Comparison of ENCODE assay signal across 20 cellular contexts in genomic region chr11:17020831-17021230, GRCh38.
"Had no signal": no experiment of that assay in that cellular context is flagged by ENCODE, and none has a peak within 500 bp of the region (broad histone marks: within the 10 kb centered on the region; RNA-seq: fewer than 3 reads in every experiment).

No MANE protein-coding gene starts in this region.

- H3K9me3 ChIP-seq: esophagus squamous epithelium, ovary, sigmoid colon, transverse colon had no signal

- H3K27ac ChIP-seq: brain microvascular endothelial cell, esophagus squamous epithelium, ovary, sigmoid colon, transverse colon had no signal

- H3K4me1 Mint-ChIP-seq: central memory CD8-positive, alpha-beta T cell had no signal

- H3K36me3 ChIP-seq: brain microvascular endothelial cell, ovary, sigmoid colon, transverse colon had no signal

- ATAC-seq: activated CD8-positive, alpha-beta T cell treated with anti-CD3 and anti-CD28 coated beads for 36 hours; activated naive CD4-positive, alpha-beta T cell treated with anti-CD3 and anti-CD28 coated beads, Interleukin-2, amount 50 U/mL, for 72 hours; activated T-cell treated with anti-CD3 and anti-CD28 coated beads, Interleukin-2, amount 50 U/mL, for 72 hours; T-helper 17 cell had no signal

- H3K27ac Mint-ChIP-seq: activated CD8-positive, alpha-beta T cell treated with anti-CD3 and anti-CD28 coated beads for 36 hours; activated naive CD4-positive, alpha-beta T cell treated with anti-CD3 and anti-CD28 coated beads, Interleukin-2, amount 50 U/mL, for 72 hours; activated T-cell treated with anti-CD3 and anti-CD28 coated beads, Interleukin-2, amount 50 U/mL, for 72 hours; T-helper 17 cell; WTC11 had no signal

- H3K9me3 Mint-ChIP-seq: activated CD8-positive, alpha-beta T cell treated with anti-CD3 and anti-CD28 coated beads for 36 hours; activated naive CD4-positive, alpha-beta T cell treated with anti-CD3 and anti-CD28 coated beads, Interleukin-2, amount 50 U/mL, for 72 hours; activated T-cell treated with anti-CD3 and anti-CD28 coated beads, Interleukin-2, amount 50 U/mL, for 72 hours; central memory CD8-positive, alpha-beta T cell; WTC11 had no signal

- DNase-seq: activated CD4-positive, alpha-beta T cell treated with anti-CD3 and anti-CD28 coated beads for 4 hours; activated CD8-positive, alpha-beta T cell treated with anti-CD3 and anti-CD28 coated beads for 36 hours; activated gamma-delta T cell; activated T-cell treated with anti-CD3 and anti-CD28 coated beads, Interleukin-2, amount 50 U/mL, for 72 hours; amniotic stem cell; brain microvascular endothelial cell; effector CD8-positive, alpha-beta T cell; esophagus squamous epithelium; glutamatergic neuron; hypothalamus; kidney glomerular epithelial cell; ovary; sigmoid colon; stimulated activated naive CD4-positive, alpha-beta T cell; T-helper 17 cell; transverse colon had no signal

- H3K4me3 Mint-ChIP-seq: activated CD8-positive, alpha-beta T cell treated with anti-CD3 and anti-CD28 coated beads for 36 hours; activated T-cell treated with anti-CD3 and anti-CD28 coated beads, Interleukin-2, amount 50 U/mL, for 72 hours; central memory CD8-positive, alpha-beta T cell; T-helper 17 cell; WTC11 had no signal

- H3K4me3 ChIP-seq: esophagus squamous epithelium, ovary, sigmoid colon, transverse colon had no signal

- H3K27me3 ChIP-seq: brain microvascular endothelial cell, ovary, sigmoid colon, transverse colon had no signal

- H3K4me1 ChIP-seq: sigmoid colon had no signal

- FAIRE-seq: endothelial cell of umbilical vein had no signal

- H3K36me3 Mint-ChIP-seq: activated naive CD4-positive, alpha-beta T cell treated with anti-CD3 and anti-CD28 coated beads, Interleukin-2, amount 50 U/mL, for 72 hours; WTC11 had no signal
